Comparison of ENCODE assay signal across 10 cellular contexts in genomic region chr11:2379471-2380174, GRCh38. TPM values are rescaled to one million over a fixed set of nuclear protein-coding genes. Genes with fewer than 3 reads are reported as not detected.
DNase-seq lines count a peak whose midpoint lies in the region; ATAC-seq and TF ChIP-seq lines count a peak whose summit lies in the region.
"Had no signal": no experiment of that assay in that cellular context is flagged by ENCODE, and none has a peak within 500 bp of the region (broad histone marks: within the 10 kb centered on the region; RNA-seq: fewer than 3 reads in every experiment).

No MANE protein-coding gene starts in this region.

- peaks cover 46% of the 10 kb centered on the region for H4K20me1 ChIP-seq in OCI-LY7 (ENCODE audit: insufficient read depth, low read length)

- CTCF ChIA-PET in OCI-LY7 (lab: Charles Lee; ENCODE audit: unreplicated experiment), result no interaction called here

- POLR2A ChIA-PET in OCI-LY7 (lab: Charles Lee), result no interaction called here

- H3K9me3 Mint-ChIP-seq in nephron progenitor cell, result no peaks in the 10 kb centered on the region

- no peak for ATAC-seq in HG03135 (IDR thresholded peaks at IDR 0.05; ENCODE audit: unreplicated experiment)

- DNase-seq in AG09309 (ENCODE audit: low read depth) (no peak), OCI-LY7 (ENCODE audit: low spot score) (no peak), epithelial cell of esophagus (ENCODE audit: low read depth) (no peak), nephron progenitor cell (no peak), GM19240 (ENCODE audit: insufficient read length, low spot score) (no peak), NCI-H146 treated with DMSO at 0.1 percent for 48 hours (lab: John Stamatoyannopoulos, UW; ENCODE audit: unreplicated experiment) (no peak), hepatic stellate cell (ENCODE audit: low spot score) (no peak)
- DNase-seq: activated CD4-positive, alpha-beta T cell treated with anti-CD3 and anti-CD28 coated beads, Interleukin-2, amount 50 U/mL, for 1 hour; NCI-H2081 had no signal

- peaks cover 39% of the 10 kb centered on the region for H3K36me3 ChIP-seq in OCI-LY7 (ENCODE audit: insufficient read depth, low read length)

- no TSS peak for BruUV-seq in OCI-LY7 (replicated peaks; lab: Mats Ljungman, UMichigan)

- H3K27ac ChIP-seq in OCI-LY7 (ENCODE audit: low read depth, low read length, poor library complexity, severe bottlenecking), result peak overlapping the region; percentile 89

- TF ChIP-seq CTCF in AG09309 (IDR thresholded peaks at IDR 0.05; ENCODE audit: control insufficient read depth, insufficient read depth, low read depth, low read length, missing control alignments) (no peak), OCI-LY7 (conservative IDR thresholded peaks at IDR 0.05; ENCODE audit: low read length) (no peak), epithelial cell of esophagus (IDR thresholded peaks at IDR 0.05; ENCODE audit: insufficient read depth, low read depth, low read length, missing control alignments) (no peak), nephron progenitor cell (IDR thresholded peaks at IDR 0.05) (no peak)

- H3K27ac Mint-ChIP-seq in nephron progenitor cell, result no peak overlapping the region

- H3K9me2 ChIP-seq in OCI-LY7 (ENCODE audit: insufficient read depth, low read length), result no peaks in the 10 kb centered on the region

- H3K79me2 ChIP-seq in OCI-LY7 (ENCODE audit: insufficient read depth, low read depth, low read length), result peaks cover 61% of the 10 kb centered on the region

- no peaks in the 10 kb centered on the region for H3K9me3 ChIP-seq in OCI-LY7 (ENCODE audit: low read length)

- peak overlapping the region; percentile 94 for H3K4me3 ChIP-seq in AG09309 (ENCODE audit: control insufficient read depth, low read depth, low read length)
- peak overlapping the region; percentile 99 for H3K4me3 ChIP-seq in OCI-LY7 (ENCODE audit: low read depth, low read length, poor library complexity, severe bottlenecking)
- peak overlapping the region; percentile 84 for H3K4me3 ChIP-seq in epithelial cell of esophagus (ENCODE audit: low read length)

- peak overlapping the region; percentile 87 for H3K4me3 Mint-ChIP-seq in nephron progenitor cell

- H3K4me1 ChIP-seq in OCI-LY7 (ENCODE audit: insufficient read depth, low read length, poor library complexity, severe bottlenecking), result peaks cover 53% of the 10 kb centered on the region

- intact Hi-C loops in OCI-LY7 (cut with micrococcal nuclease; ENCODE audit: unreplicated experiment), result loop anchor here (5.0 kb wide), 1 partner anchor 857 kb away; no protein-coding TSS in a partner anchor

- no peaks in the 10 kb centered on the region for H3K36me3 Mint-ChIP-seq in nephron progenitor cell (ENCODE audit: low read depth)

- H3K27me3 Mint-ChIP-seq in nephron progenitor cell (ENCODE audit: low read depth, poor library complexity), result peaks cover 17% of the 10 kb centered on the region

- H3K4me1 Mint-ChIP-seq in nephron progenitor cell, result peaks cover 41% of the 10 kb centered on the region

- H2AFZ ChIP-seq in OCI-LY7 (ENCODE audit: low read length), result no peak overlapping the region

- H3K4me2 ChIP-seq in OCI-LY7 (ENCODE audit: low read length), result peak overlapping the region; percentile 90

RNA-seq across cellular contexts. Expression of gene CD81, which starts 2.5 kb away (rescaled TPM):
- 233 and 290 TPM in 2 replicates for total RNA-seq in OCI-LY7 (2014; rRNA removed; shearing (Covaris generic))
- total RNA-seq in OCI-LY7 (2022), result 343 and 404 TPM in 2 replicates

RNA-seq across cellular contexts. Expression of gene TSSC4, which starts 20.9 kb away (rescaled TPM):
- 40.4 and 43.5 TPM in 2 replicates for total RNA-seq in OCI-LY7 (2014; rRNA removed; shearing (Covaris generic))
- total RNA-seq in OCI-LY7 (2022), result 41.3 and 50.9 TPM in 2 replicates
